In the genomic region with DNA sequence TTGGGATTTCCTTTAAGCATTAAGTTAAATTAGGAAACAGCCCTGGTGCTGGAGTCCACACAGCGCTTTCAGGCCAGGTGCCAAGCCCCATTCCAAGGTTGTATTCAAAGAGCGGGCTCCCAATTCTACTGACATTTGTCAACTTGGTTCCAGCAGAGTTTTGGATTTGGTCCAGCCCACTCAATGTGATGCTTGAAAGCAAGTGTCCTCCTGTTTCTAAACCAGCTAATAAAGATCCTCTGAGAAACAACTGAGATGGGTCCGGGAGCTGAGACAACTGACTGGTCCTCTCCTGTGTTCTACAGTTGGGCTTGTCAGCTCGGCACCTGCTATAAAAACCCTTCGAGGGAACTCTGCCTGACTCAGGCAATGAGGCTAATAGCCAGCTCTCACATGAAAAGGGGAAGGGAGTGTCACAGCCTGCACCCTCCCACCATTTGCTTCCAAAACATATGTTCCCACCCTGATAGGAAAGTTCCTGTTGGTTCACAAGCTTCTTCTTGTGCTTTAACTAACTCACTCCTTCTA, we compare ENCODE assay signal across 9 cellular contexts. TPM values are rescaled to one million over a fixed set of nuclear protein-coding genes. Genes with fewer than 3 reads are reported as not detected.
DNase-seq lines count a peak whose midpoint lies in the region; ATAC-seq, FAIRE-seq and TF ChIP-seq lines count a peak whose summit lies in the region.
"Had no signal": no experiment of that assay in that cellular context is flagged by ENCODE, and none has a peak within 500 bp of the region (broad histone marks: within the 10 kb centered on the region; RNA-seq: fewer than 3 reads in every experiment).

No MANE protein-coding gene starts in this region.

- no peak for FAIRE-seq in HepG2 (lab: Jason Lieb, UNC)

- H3K9me3 ChIP-seq in liver (ENCODE audit: control insufficient read depth in 4 of 4, low read length in 3 of 4) (no peaks in the 10 kb centered on the region), HepG2 (ENCODE audit: low read length) (no peaks in the 10 kb centered on the region), cardiac muscle cell (ENCODE audit: low read depth) (no peaks in the 10 kb centered on the region), vagina (no peaks in the 10 kb centered on the region)

- TF ChIP-seq POLR2A in HepG2 (IDR thresholded peaks at IDR 0.05; ENCODE audit: insufficient read depth in 1 of 2, low read depth in 2 of 2, low read length in 2 of 2) (no peak), vagina (IDR thresholded peaks at IDR 0.05) (no peak)

- POLR2A ChIA-PET in HepG2 (lab: Yijun Ruan, JAX), result interaction anchor here (0.8 to 1.5 kb wide), 4 partner anchors 10 to 28 kb away, joined by 3 read pairs; no protein-coding TSS in a partner anchor

- no peaks in the 10 kb centered on the region for H4K20me1 ChIP-seq in HepG2 (ENCODE audit: insufficient read depth, low read length)

- TF ChIP-seq RAD21 in liver (IDR thresholded peaks at IDR 0.05), result no peak
- no peak for TF ChIP-seq RAD21 in HepG2 (CRISPR knock-in tag; IDR thresholded peaks at IDR 0.05)

- TF ChIP-seq EP300 in HepG2 (IDR thresholded peaks at IDR 0.05; ENCODE audit: low read depth in 2 of 2, low read length in 2 of 2) (no peak), HepG2 (CRISPR knock-in tag; IDR thresholded peaks at IDR 0.05; ENCODE audit: borderline replicate concordance) (no peak)

- intact Hi-C loops in HepG2 (cut with micrococcal nuclease; ENCODE audit: unreplicated experiment), result no loop called here
- intact Hi-C loops in vagina (cut with DNase I), result no loop called here

- H3K27me3 ChIP-seq in liver (ENCODE audit: control insufficient read depth in 4 of 4, insufficient read depth in 4 of 4, low read length in 3 of 4) (no peaks in the 10 kb centered on the region), HepG2 (ENCODE audit: control insufficient read depth in 1 of 2, insufficient read depth in 2 of 2, low read length in 2 of 2) (no peaks in the 10 kb centered on the region), cardiac muscle cell (no peaks in the 10 kb centered on the region), vagina (no peaks in the 10 kb centered on the region)

- H3K9ac ChIP-seq in liver (ENCODE audit: low read depth in 1 of 2, low read length in 2 of 2) (no peak overlapping the region), HepG2 (ENCODE audit: insufficient read depth, low read depth, low read length) (no peak overlapping the region)

- no peak overlapping the region for H2AFZ ChIP-seq in HepG2 (ENCODE audit: low read length)

- in situ Hi-C loops in HepG2 (cut with HindIII; ENCODE audit: extremely low pct_ligation_motif_present, low pct_unique_long_range_greater_than_20kb), result no loop called here

- H3K27ac ChIP-seq in liver (ENCODE audit: low read depth in 1 of 2, low read length in 2 of 2) (peak overlapping the region in 1 of 2 donors; percentile 9), HepG2 (ENCODE audit: extremely low read length, insufficient read depth, low read length) (no peak overlapping the region), cardiac muscle cell (peak overlapping the region; percentile 11), vagina (peak overlapping the region; percentile 7)

- no TSS peak for BruUV-seq in HepG2 (replicated peaks; lab: Mats Ljungman, UMichigan)

- DNase-seq in HepG2 (ENCODE audit: low spot score), result no peak
- peak; percentile 12 to 46 for DNase-seq in SHP77 (lab: John Stamatoyannopoulos, UW)
- peak; percentile 26 to 52 for DNase-seq in cardiac muscle cell (ENCODE audit: low read depth in 1 of 2, low spot score in 1 of 2)
- DNase-seq in vagina (ENCODE audit: extremely low spot score in 2 of 2), result no peak
- no peak for DNase-seq in GM20000 (ENCODE audit: low spot score)
- no peak for DNase-seq in NCI-H82 treated with DMSO at 0.1 percent for 48 hours (lab: John Stamatoyannopoulos, UW; ENCODE audit: unreplicated experiment)
- DNase-seq in putamen (ENCODE audit: low spot score), result no peak
- DNase-seq: DND-41 had no signal

- H3K36me3 ChIP-seq in liver (ENCODE audit: control insufficient read depth in 4 of 4, insufficient read depth in 3 of 4, low read depth in 1 of 4, low read length in 3 of 4) (peaks cover 0 to 2% (median 0%) of the 10 kb centered on the region in 4 donors), HepG2 (replicated peaks in 1 of 2; ENCODE audit: control insufficient read depth in 1 of 2, insufficient read depth in 2 of 2, low read length in 2 of 2) (peaks cover 1 to 3% of the 10 kb centered on the region in 2 experiments; a peak in 3 of 5 replicates), cardiac muscle cell (no peaks in the 10 kb centered on the region), vagina (no peaks in the 10 kb centered on the region)

- TF ChIP-seq CTCF in liver (IDR thresholded peaks at IDR 0.05; ENCODE audit: low read depth, low read length, missing input control) (no peak), HepG2 (CRISPR knock-in tag; IDR thresholded peaks at IDR 0.05) (no peak), cardiac muscle cell (IDR thresholded peaks at IDR 0.05; ENCODE audit: low read depth, low read length) (no peak), vagina (IDR thresholded peaks at IDR 0.05) (no peak), GM20000 (IDR thresholded peaks at IDR 0.05; ENCODE audit: extremely low read depth, missing control alignments) (no peak)

- WGBS in liver, result 30% methylated on average over 5 of the region's 5 CpGs
- WGBS in HepG2 (ENCODE audit: low lambda C conversion rate), result 95% methylated on average over 5 of the region's 5 CpGs

- H3K4me3 ChIP-seq in liver (ENCODE audit: low read depth in 1 of 3, low read length in 3 of 3) (no peak overlapping the region), HepG2 (replicated peaks in 1 of 3; ENCODE audit: insufficient read depth in 1 of 3, low read depth in 2 of 3, low read length in 3 of 3) (no peak overlapping the region), cardiac muscle cell (no peak overlapping the region), vagina (no peak overlapping the region)

- CTCF ChIA-PET in HepG2 (lab: Yijun Ruan, JAX; ENCODE audit: low intra/inter-chr PET ratio, low total read pairs), result no interaction called here

- H3K4me1 ChIP-seq in liver (ENCODE audit: control insufficient read depth in 4 of 4, insufficient read depth in 4 of 4, low read length in 3 of 4) (peaks cover 24 to 56% (median 40%) of the 10 kb centered on the region in 4 donors), HepG2 (ENCODE audit: insufficient read depth, low read length) (peaks cover 57% of the 10 kb centered on the region), cardiac muscle cell (ENCODE audit: low read depth) (peaks cover 9% of the 10 kb centered on the region), vagina (peaks cover 64% of the 10 kb centered on the region)

- ATAC-seq in HepG2, result no peak

- no peak overlapping the region for H3K4me2 ChIP-seq in HepG2 (ENCODE audit: low read depth, low read length)

- peaks cover 39% of the 10 kb centered on the region for H3K79me2 ChIP-seq in HepG2 (ENCODE audit: insufficient read depth, low read length)

TF ChIP-seq in liver, 16 proteins besides CTCF, POLR2A, EP300 and RAD21 (continues in another document):
- no peak for TF ChIP-seq TAF1 (conservative IDR thresholded peaks at IDR 0.05)

TF ChIP-seq in HepG2, 621 proteins besides CTCF, POLR2A, EP300 and RAD21 (continues in another document):
- TF ChIP-seq ZNF776 (CRISPR knock-in tag; IDR thresholded peaks at IDR 0.05), result no peak
- TF ChIP-seq KDM3A (CRISPR knock-in tag; IDR thresholded peaks at IDR 0.05; ENCODE audit: low read depth), result no peak
- TF ChIP-seq, protein P1, sequence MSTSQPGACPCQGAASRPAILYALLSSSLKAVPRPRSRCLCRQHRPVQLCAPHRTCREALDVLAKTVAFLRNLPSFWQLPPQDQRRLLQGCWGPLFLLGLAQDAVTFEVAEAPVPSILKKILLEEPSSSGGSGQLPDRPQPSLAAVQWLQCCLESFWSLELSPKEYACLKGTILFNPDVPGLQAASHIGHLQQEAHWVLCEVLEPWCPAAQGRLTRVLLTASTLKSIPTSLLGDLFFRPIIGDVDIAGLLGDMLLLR (CRISPR knock-in tag; IDR thresholded peaks at IDR 0.05), result no peak
- TF ChIP-seq ZNF773 (CRISPR knock-in tag; IDR thresholded peaks at IDR 0.05; ENCODE audit: borderline replicate concordance), result no peak
- no peak for TF ChIP-seq HNRNPLL (IDR thresholded peaks at IDR 0.05; ENCODE audit: low read depth, low read length, poor library complexity, severe bottlenecking)
- no peak for TF ChIP-seq PITX1 (CRISPR knock-in tag; IDR thresholded peaks at IDR 0.05)

RNA-seq across cellular contexts. Expression of a gene that starts 11.4 kb away (rescaled TPM):
- total RNA-seq in liver (10 to 100 TPM in 1 of 2 donors, 1 to 10 TPM in 1; 7.5 to 35.1 TPM), HepG2 (2016; rRNA removed; fragmentation: Illumina TruSeq; extraction: Trizol) (4.1 and 6.0 TPM in 2 replicates), cardiac muscle cell (6.6 and 8.9 TPM in 2 replicates), vagina (31.4 TPM)
- polyA plus RNA-seq in liver (10 to 100 TPM in 1 of 2 donors, 1 to 10 TPM in 1; 6.3 to 22.3 TPM), HepG2 (2011; rRNA removed) (12.7 and 15.7 TPM in 2 replicates), cardiac muscle cell (12.4 and 17.9 TPM in 2 replicates)
- 3.0 and 3.8 TPM in 2 replicates for total RNA-seq in HepG2 (2016; cell fraction: cytosol; rRNA removed; fragmentation: Illumina TruSeq; extraction: Trizol; ENCODE audit: low read depth)
- 3.2 and 7.0 TPM in 2 replicates for total RNA-seq in HepG2 (2016; cell fraction: insoluble cytoplasmic fraction; rRNA removed; fragmentation: Illumina TruSeq; extraction: Trizol)
- total RNA-seq in HepG2 (2016; cell fraction: membrane; rRNA removed; fragmentation: Illumina TruSeq; extraction: Trizol), result 4.2 and 4.8 TPM in 2 replicates
- 10.8 and 12.6 TPM in 2 replicates for total RNA-seq in HepG2 (2016; cell fraction: nucleus; rRNA removed; fragmentation: Illumina TruSeq; extraction: Trizol)
- 9.1 and 10.3 TPM in 2 replicates for polyA plus RNA-seq in HepG2 (2011; cell fraction: cytosol; rRNA removed)
- 32.7 and 33.0 TPM in 2 replicates for polyA plus RNA-seq in HepG2 (2011; cell fraction: nucleus; rRNA removed)
- 20.8 and 22.2 TPM in 2 replicates for polyA plus RNA-seq in HepG2 (2012)
- polyA plus RNA-seq in HepG2 (2016; cell fraction: cytosol; fragmentation: Illumina TruSeq; extraction: Trizol; ENCODE audit: low read depth), result 2.9 and 3.1 TPM in 2 replicates
- polyA plus RNA-seq in HepG2 (2016; cell fraction: insoluble cytoplasmic fraction; fragmentation: Illumina TruSeq; extraction: Trizol; ENCODE audit: low read depth), result 3.3 and 3.6 TPM in 2 replicates
- polyA plus RNA-seq in HepG2 (2016; cell fraction: membrane; fragmentation: Illumina TruSeq; extraction: Trizol; ENCODE audit: low read depth), result 3.4 and 3.6 TPM in 2 replicates
- 11.5 and 12.4 TPM in 2 replicates for polyA plus RNA-seq in HepG2 (2016; cell fraction: nucleus; fragmentation: Illumina TruSeq; extraction: Trizol; ENCODE audit: insufficient read depth, low read depth)
- polyA minus RNA-seq in HepG2 (2011; rRNA and poly(A)+ RNA removed; ENCODE audit: low replicate concordance), result 10.5 and 30.9 TPM in 2 replicates
- polyA minus RNA-seq in HepG2 (2011; cell fraction: cytosol; rRNA and poly(A)+ RNA removed), result 13.3 and 18.1 TPM in 2 replicates
- 48.8 and 61.2 TPM in 2 replicates for polyA minus RNA-seq in HepG2 (2011; cell fraction: nucleus; rRNA and poly(A)+ RNA removed)

Comparison
In these comparisons a context has a peak if more than half of its experiments do, and no peak if none do; other contexts are left out.
1. DNase-seq: peak in SHP77 (2 of 2) and cardiac muscle cell (2 of 2); none in HepG2 (single experiment), vagina (0 of 2), GM20000 (single experiment), NCI-H82 treated with DMSO at 0.1 percent for 48 hours (single experiment) and putamen (single experiment).